ENCODE assay signal across 19 cellular contexts in genomic region chr3:105140899-105141367, GRCh38.
A peak's percentile ranks its signal among the peaks of the same experiment; 100 is the strongest.
DNase-seq lines count a peak whose midpoint lies in the region; ATAC-seq and TF ChIP-seq lines count a peak whose summit lies in the region.
"Had no signal": no experiment of that assay in that cellular context is flagged by ENCODE, and none has a peak within 500 bp of the region (broad histone marks: within the 10 kb centered on the region; RNA-seq: fewer than 3 reads in every experiment).

No MANE protein-coding gene starts in this region.

- CTCF ChIA-PET in MCF 10A (lab: Yijun Ruan, JAX) (interaction anchor here (1.8 kb wide), 1 partner anchor 227 kb away, joined by 5 read pairs; no protein-coding TSS in a partner anchor), mammary epithelial cell (lab: Charles Lee; ENCODE audit: low non-redundant PET) (no interaction called here)

- H3K9me3 Mint-ChIP-seq in MCF 10A (ENCODE audit: unreplicated experiment), result no peaks in the 10 kb centered on the region
- H3K9me3 Mint-ChIP-seq: activated CD4-positive, alpha-beta memory T cell treated with anti-CD3 and anti-CD28 coated beads, Interleukin-2, amount 10 ng/mL, durations not matched to agents 7 days and 5 days; effector memory CD8-positive, alpha-beta T cell; GM23338; stimulated activated naive CD8-positive, alpha-beta T cell treated with anti-CD3 and anti-CD28 coated beads, Interleukin-15, Interleukin-2, amounts not matched to agents 100 ng/mL and 50 ng/mL, for 24 hours had no signal

- no peaks in the 10 kb centered on the region for H3K27me3 Mint-ChIP-seq in MCF 10A (ENCODE audit: insufficient read depth, unreplicated experiment)
- H3K27me3 Mint-ChIP-seq: activated CD4-positive, alpha-beta memory T cell treated with anti-CD3 and anti-CD28 coated beads, Interleukin-2, amount 10 ng/mL, durations not matched to agents 7 days and 5 days; CD4-positive, alpha-beta T cell; effector memory CD8-positive, alpha-beta T cell; natural killer cell treated with Interleukin-12 subunit alpha and Interleukin-12 subunit beta and Interleukin-15 and Interleukin-18, amount 100 ng/mL, for 72 hours; stimulated activated naive CD8-positive, alpha-beta T cell treated with anti-CD3 and anti-CD28 coated beads, Interleukin-15, Interleukin-2, amounts not matched to agents 100 ng/mL and 50 ng/mL, for 24 hours had no signal

- no peaks in the 10 kb centered on the region for H4K20me1 ChIP-seq in mammary epithelial cell (ENCODE audit: insufficient read depth, low read length)

- 50% methylated on average over 2 of the region's 2 CpGs for WGBS in mammary epithelial cell (ENCODE audit: low coverage, missing lambda C conversion rate)
- WGBS in heart right ventricle, 2 donors, result 57 to 58% methylated on average over 2 of the region's 2 CpGs

- H3K4me1 Mint-ChIP-seq in MCF 10A (ENCODE audit: insufficient read depth, unreplicated experiment), result peaks cover 8% of the 10 kb centered on the region
- H3K4me1 Mint-ChIP-seq: activated CD4-positive, alpha-beta memory T cell treated with anti-CD3 and anti-CD28 coated beads, Interleukin-2, amount 10 ng/mL, durations not matched to agents 7 days and 5 days; GM23338 had no signal

- dilution Hi-C loops in mammary epithelial cell (cut with HindIII; ENCODE audit: low sequenced_read_pairs), result no loop called here

- intact Hi-C loops in MCF 10A (cut with micrococcal nuclease) (no loop called here), mammary epithelial cell (cut with micrococcal nuclease) (no loop called here), left lung (cut with DNase I) (no loop called here), heart right ventricle (cut with DNase I) (no loop called here)

- no peaks in the 10 kb centered on the region for H3K79me2 ChIP-seq in mammary epithelial cell (ENCODE audit: insufficient read depth, low read length)

- peak; percentile 79 for ATAC-seq in left lung
- ATAC-seq in heart right ventricle, result no peak
- ATAC-seq: effector memory CD8-positive, alpha-beta T cell; GM23338; natural killer cell treated with Interleukin-12 subunit alpha and Interleukin-12 subunit beta and Interleukin-15 and Interleukin-18, amount 100 ng/mL, for 72 hours had no signal

- no peaks in the 10 kb centered on the region for H3K36me3 ChIP-seq in mammary epithelial cell (ENCODE audit: insufficient read depth, low read length)
- no peaks in the 10 kb centered on the region for H3K36me3 ChIP-seq in left lung
- H3K36me3 ChIP-seq in H7 (replicated peaks; ENCODE audit: control insufficient read depth, insufficient read depth, low read length), result no peaks in the 10 kb centered on the region
- H3K36me3 ChIP-seq in heart right ventricle, result no peaks in the 10 kb centered on the region

- H3K4me2 ChIP-seq in mammary epithelial cell (ENCODE audit: insufficient read depth, low read depth, low read length), result no peak overlapping the region
- H3K4me2 ChIP-seq: GM23338 had no signal

- H3K27ac ChIP-seq in mammary epithelial cell (ENCODE audit: insufficient read depth, low read depth, low read length), result no peak overlapping the region
- H3K27ac ChIP-seq in left lung, result peak overlapping the region; percentile 48 to 49
- H3K27ac ChIP-seq in heart right ventricle, result no peak overlapping the region

- no peak overlapping the region for H3K9ac ChIP-seq in mammary epithelial cell (ENCODE audit: insufficient read depth, low read length)

- H3K4me1 ChIP-seq in mammary epithelial cell (ENCODE audit: insufficient read depth, low read length), result no peaks in the 10 kb centered on the region
- peaks cover 0 to 7% of the 10 kb centered on the region in 2 donors for H3K4me1 ChIP-seq in left lung
- H3K4me1 ChIP-seq in heart right ventricle, result peaks cover 0 to 6% (median 0%) of the 10 kb centered on the region in 9 donors

- no peak overlapping the region for H3K4me3 ChIP-seq in mammary epithelial cell (replicated peaks in 1 of 3; ENCODE audit: insufficient read depth in 1 of 3, low read depth in 2 of 3, low read length in 3 of 3)
- H3K4me3 ChIP-seq in left lung, result no peak overlapping the region
- H3K4me3 ChIP-seq in H7 (ENCODE audit: insufficient read depth, low read depth, low read length), result no peak overlapping the region
- no peak overlapping the region for H3K4me3 ChIP-seq in heart right ventricle
- H3K4me3 ChIP-seq: GM23338 had no signal

- H3K36me3 Mint-ChIP-seq in MCF 10A (ENCODE audit: insufficient read depth, unreplicated experiment), result no peaks in the 10 kb centered on the region
- H3K36me3 Mint-ChIP-seq: natural killer cell treated with Interleukin-12 subunit alpha and Interleukin-12 subunit beta and Interleukin-15 and Interleukin-18, amount 100 ng/mL, for 72 hours had no signal

- in situ Hi-C loops in mammary epithelial cell (cut with MboI; ENCODE audit: low sequenced_read_pairs in 2 of 2), result no loop called here

- DNase-seq in MCF 10A (ENCODE audit: unreplicated experiment) (peak; percentile 20), mammary epithelial cell (no peak), astrocyte of the hippocampus (ENCODE audit: low read depth, low spot score) (peak; percentile 33), left lung (no peak), DMS 273 treated with DMSO at 0.1 percent for 48 hours (lab: John Stamatoyannopoulos, UW) (no peak), H7 (no peak), NCI-H446 (lab: John Stamatoyannopoulos, UW) (no peak), heart right ventricle (no peak)
- DNase-seq: activated CD4-positive, alpha-beta memory T cell treated with anti-CD3 and anti-CD28 coated beads, Interleukin-2, amount 10 ng/mL, durations not matched to agents 7 days and 5 days; activated T-cell treated with anti-CD3 and anti-CD28 coated beads, Interleukin-2, amount 50 U/mL, for 48 hours; caudate nucleus; CD4-positive, alpha-beta T cell; effector memory CD8-positive, alpha-beta T cell; foreskin melanocyte; NCI-H1694 treated with DMSO at 0.1 percent for 48 hours; NCI-H510A had no signal

- no peak for TF ChIP-seq CTCF in MCF 10A (IDR thresholded peaks at IDR 0.05; ENCODE audit: unreplicated experiment)
- no peak for TF ChIP-seq CTCF in mammary epithelial cell (conservative IDR thresholded peaks at IDR 0.05 in 1 of 2, IDR thresholded peaks at IDR 0.05 in 1 of 2; ENCODE audit: extremely low read depth in 1 of 2, insufficient read depth in 1 of 2, low read depth in 1 of 2, low read length in 2 of 2)
- no peak for TF ChIP-seq CTCF in left lung (IDR thresholded peaks at IDR 0.05)
- TF ChIP-seq CTCF in heart right ventricle (IDR thresholded peaks at IDR 0.05), result no peak

- H3K9me3 ChIP-seq in mammary epithelial cell (replicated peaks; ENCODE audit: insufficient read depth, low read length), result no peaks in the 10 kb centered on the region
- no peaks in the 10 kb centered on the region for H3K9me3 ChIP-seq in left lung
- H3K9me3 ChIP-seq in heart right ventricle, result no peaks in the 10 kb centered on the region

- no peak overlapping the region for H3K4me3 Mint-ChIP-seq in MCF 10A (ENCODE audit: unreplicated experiment)
- H3K4me3 Mint-ChIP-seq: activated CD4-positive, alpha-beta memory T cell treated with anti-CD3 and anti-CD28 coated beads, Interleukin-2, amount 10 ng/mL, durations not matched to agents 7 days and 5 days; CD4-positive, alpha-beta T cell; effector memory CD8-positive, alpha-beta T cell; GM23338; natural killer cell treated with Interleukin-12 subunit alpha and Interleukin-12 subunit beta and Interleukin-15 and Interleukin-18, amount 100 ng/mL, for 72 hours; stimulated activated naive CD8-positive, alpha-beta T cell treated with anti-CD3 and anti-CD28 coated beads, Interleukin-15, Interleukin-2, amounts not matched to agents 100 ng/mL and 50 ng/mL, for 24 hours had no signal

- peak overlapping the region; percentile 37 for H3K27ac Mint-ChIP-seq in MCF 10A (ENCODE audit: low read depth, unreplicated experiment)
- H3K27ac Mint-ChIP-seq: activated CD4-positive, alpha-beta memory T cell treated with anti-CD3 and anti-CD28 coated beads, Interleukin-2, amount 10 ng/mL, durations not matched to agents 7 days and 5 days; CD4-positive, alpha-beta T cell; effector memory CD8-positive, alpha-beta T cell; GM23338; natural killer cell treated with Interleukin-12 subunit alpha and Interleukin-12 subunit beta and Interleukin-15 and Interleukin-18, amount 100 ng/mL, for 72 hours; stimulated activated naive CD8-positive, alpha-beta T cell treated with anti-CD3 and anti-CD28 coated beads, Interleukin-15, Interleukin-2, amounts not matched to agents 100 ng/mL and 50 ng/mL, for 24 hours had no signal

- POLR2A ChIA-PET in MCF 10A (lab: Yijun Ruan, JAX), result interaction anchor here (0.7 to 1.5 kb wide), 3 partner anchors 10 to 134 kb away, joined by 3 read pairs; no protein-coding TSS in a partner anchor

- no peak overlapping the region for H2AFZ ChIP-seq in mammary epithelial cell (ENCODE audit: low read depth, low read length)
- H2AFZ ChIP-seq: GM23338 had no signal

- BruUV-seq in MCF 10A (replicated peaks; lab: Mats Ljungman, UMichigan), result no TSS peak
- BruUV-seq in mammary epithelial cell (replicated peaks; lab: Mats Ljungman, UMichigan), result no TSS peak

- H3K27me3 ChIP-seq in mammary epithelial cell (ENCODE audit: insufficient read depth, low read length) (no peaks in the 10 kb centered on the region), left lung (no peaks in the 10 kb centered on the region), H7 (ENCODE audit: control insufficient read depth, insufficient read depth, low read length) (no peaks in the 10 kb centered on the region), heart right ventricle (no peaks in the 10 kb centered on the region)

Comparison
In these comparisons a context has a peak if more than half of its experiments do, and no peak if none do; other contexts are left out.
1. DNase-seq: peak in MCF 10A (single experiment) and astrocyte of the hippocampus (single experiment); none in mammary epithelial cell (single experiment), left lung (0 of 2), DMS 273 treated with DMSO at 0.1 percent for 48 hours (single experiment), H7 (single experiment), NCI-H446 (0 of 2) and heart right ventricle (0 of 2).
2. H3K27ac ChIP-seq: peak in left lung (2 of 2); none in mammary epithelial cell (single experiment) and heart right ventricle (0 of 10).